9 cellular contexts compared by ENCODE assay signal in genomic region chr19:6577410-6578125, GRCh38. TPM values are rescaled to one million over a fixed set of nuclear protein-coding genes. Genes with fewer than 3 reads are reported as not detected.
DNase-seq lines count a peak whose midpoint lies in the region; ATAC-seq and TF ChIP-seq lines count a peak whose summit lies in the region.
"Had no signal": no experiment of that assay in that cellular context is flagged by ENCODE, and none has a peak within 500 bp of the region (broad histone marks: within the 10 kb centered on the region; RNA-seq: fewer than 3 reads in every experiment).

No MANE protein-coding gene starts in this region.

- DNase-seq in activated T-helper 1 cell treated with anti-CD3 and anti-CD28 coated beads, Interleukin-12 subunit alpha, Interleukin-12 subunit beta, Interleukin-2, Interleukin-4 antibody, amounts not matched to agents 30 ng/mL and 10 ng/mL and 1 ng/mL, durations not matched to agents 14 hours and 24 hours and 36 hours (ENCODE audit: low spot score), result peak; percentile 28
- DNase-seq in upper lobe of right lung (no peak), AG08396 (ENCODE audit: low spot score) (no peak), HT-29 (ENCODE audit: low spot score) (no peak), NCI-H1092 (lab: John Stamatoyannopoulos, UW) (no peak)

- peaks cover 10% of the 10 kb centered on the region for H3K4me1 Mint-ChIP-seq in activated T-helper 1 cell treated with anti-CD3 and anti-CD28 coated beads, Interleukin-12 subunit alpha, Interleukin-12 subunit beta, Interleukin-2, Interleukin-4 antibody, amounts not matched to agents 30 ng/mL and 10 ng/mL and 1 ng/mL, durations not matched to agents 14 hours and 24 hours and 36 hours (ENCODE audit: low read depth)

- H3K27me3 ChIP-seq in upper lobe of right lung, result no peaks in the 10 kb centered on the region

- intact Hi-C loops in activated T-helper 1 cell treated with anti-CD3 and anti-CD28 coated beads, Interleukin-12 subunit alpha, Interleukin-12 subunit beta, Interleukin-2, Interleukin-4 antibody, amounts not matched to agents 30 ng/mL and 10 ng/mL and 1 ng/mL, durations not matched to agents 14 hours and 24 hours and 36 hours (cut with micrococcal nuclease), result no loop called here
- intact Hi-C loops in upper lobe of right lung (cut with DNase I), result no loop called here

- H3K36me3 ChIP-seq in upper lobe of right lung, result no peaks in the 10 kb centered on the region

- no peak overlapping the region for H3K27ac Mint-ChIP-seq in activated T-helper 1 cell treated with anti-CD3 and anti-CD28 coated beads, Interleukin-12 subunit alpha, Interleukin-12 subunit beta, Interleukin-2, Interleukin-4 antibody, amounts not matched to agents 30 ng/mL and 10 ng/mL and 1 ng/mL, durations not matched to agents 14 hours and 24 hours and 36 hours

- TF ChIP-seq CTCF in upper lobe of right lung (IDR thresholded peaks at IDR 0.05), result no peak

- peaks cover 5% of the 10 kb centered on the region for H3K36me3 Mint-ChIP-seq in activated T-helper 1 cell treated with anti-CD3 and anti-CD28 coated beads, Interleukin-12 subunit alpha, Interleukin-12 subunit beta, Interleukin-2, Interleukin-4 antibody, amounts not matched to agents 30 ng/mL and 10 ng/mL and 1 ng/mL, durations not matched to agents 14 hours and 24 hours and 36 hours (ENCODE audit: low read depth)

- H3K27ac ChIP-seq in upper lobe of right lung, result peak overlapping the region; percentile 60

- no peaks in the 10 kb centered on the region for H3K9me3 Mint-ChIP-seq in activated T-helper 1 cell treated with anti-CD3 and anti-CD28 coated beads, Interleukin-12 subunit alpha, Interleukin-12 subunit beta, Interleukin-2, Interleukin-4 antibody, amounts not matched to agents 30 ng/mL and 10 ng/mL and 1 ng/mL, durations not matched to agents 14 hours and 24 hours and 36 hours
- H3K9me3 Mint-ChIP-seq: T-helper 1 cell treated with Interleukin-12 subunit alpha and Interleukin-12 subunit beta and Interleukin-4 antibody, amounts not matched to agents 30 μg/mL and 1 μg/mL, for 36 hours had no signal

- peaks cover 2% of the 10 kb centered on the region for H3K27me3 Mint-ChIP-seq in activated T-helper 1 cell treated with anti-CD3 and anti-CD28 coated beads, Interleukin-12 subunit alpha, Interleukin-12 subunit beta, Interleukin-2, Interleukin-4 antibody, amounts not matched to agents 30 ng/mL and 10 ng/mL and 1 ng/mL, durations not matched to agents 14 hours and 24 hours and 36 hours (ENCODE audit: insufficient read depth)

- H3K4me3 Mint-ChIP-seq in activated T-helper 1 cell treated with anti-CD3 and anti-CD28 coated beads, Interleukin-12 subunit alpha, Interleukin-12 subunit beta, Interleukin-2, Interleukin-4 antibody, amounts not matched to agents 30 ng/mL and 10 ng/mL and 1 ng/mL, durations not matched to agents 14 hours and 24 hours and 36 hours, result no peak overlapping the region

- peak; percentile 78 for ATAC-seq in GM18502 (IDR thresholded peaks at IDR 0.05; ENCODE audit: poor library complexity, unreplicated experiment)
- peak; percentile 76 for ATAC-seq in GM21526 (IDR thresholded peaks at IDR 0.05; ENCODE audit: low FRiP score, unreplicated experiment)
- ATAC-seq in HG03575 (IDR thresholded peaks at IDR 0.05; ENCODE audit: extremely low read depth, insufficient number of reproducible peaks, low FRiP score, unreplicated experiment), result peak; percentile 47
- peak; percentile 89 for ATAC-seq in upper lobe of right lung

- H3K4me3 ChIP-seq in upper lobe of right lung, result no peak overlapping the region

- H3K9me3 ChIP-seq in upper lobe of right lung, result no peaks in the 10 kb centered on the region

- H3K4me1 ChIP-seq in upper lobe of right lung, result no peaks in the 10 kb centered on the region

RNA-seq across cellular contexts. Expression of gene CD70, which starts 13.4 kb away (rescaled TPM):
- 55.4 and 61.6 TPM in 2 replicates for total RNA-seq in activated T-helper 1 cell treated with anti-CD3 and anti-CD28 coated beads, Interleukin-12 subunit alpha, Interleukin-12 subunit beta, Interleukin-2, Interleukin-4 antibody, amounts not matched to agents 30 ng/mL and 10 ng/mL and 1 ng/mL, durations not matched to agents 14 hours and 24 hours and 36 hours
- 1.7 TPM for total RNA-seq in upper lobe of right lung
- total RNA-seq in HT-29 (2014; rRNA removed; shearing (Covaris generic)), result not detected in 2 replicates

RNA-seq across cellular contexts. Expression of gene TNFSF9, which starts 46.7 kb away (rescaled TPM):
- 8.0 and 9.7 TPM in 2 replicates for total RNA-seq in activated T-helper 1 cell treated with anti-CD3 and anti-CD28 coated beads, Interleukin-12 subunit alpha, Interleukin-12 subunit beta, Interleukin-2, Interleukin-4 antibody, amounts not matched to agents 30 ng/mL and 10 ng/mL and 1 ng/mL, durations not matched to agents 14 hours and 24 hours and 36 hours
- 7.4 TPM for total RNA-seq in upper lobe of right lung
- total RNA-seq in HT-29 (2014; rRNA removed; shearing (Covaris generic)), result 3.0 and 3.1 TPM in 2 replicates

Comparison
In these comparisons a context has a peak if more than half of its experiments do, and no peak if none do; other contexts are left out.
1. RNA of gene CD70, which starts 13.4 kb away (total RNA-seq): 55.4 to 61.6 TPM in activated T-helper 1 cell treated with anti-CD3 and anti-CD28 coated beads, Interleukin-12 subunit alpha, Interleukin-12 subunit beta, Interleukin-2, Interleukin-4 antibody, amounts not matched to agents 30 ng/mL and 10 ng/mL and 1 ng/mL, durations not matched to agents 14 hours and 24 hours and 36 hours; 1.7 TPM in upper lobe of right lung (single experiment) and not detected in HT-29; every median in the first group is over 10 times any median in the second.
2. Peak in every context shown above with its lines, with median percentiles within 50 percentile points of each other: ATAC-seq.